In the genomic region with DNA sequence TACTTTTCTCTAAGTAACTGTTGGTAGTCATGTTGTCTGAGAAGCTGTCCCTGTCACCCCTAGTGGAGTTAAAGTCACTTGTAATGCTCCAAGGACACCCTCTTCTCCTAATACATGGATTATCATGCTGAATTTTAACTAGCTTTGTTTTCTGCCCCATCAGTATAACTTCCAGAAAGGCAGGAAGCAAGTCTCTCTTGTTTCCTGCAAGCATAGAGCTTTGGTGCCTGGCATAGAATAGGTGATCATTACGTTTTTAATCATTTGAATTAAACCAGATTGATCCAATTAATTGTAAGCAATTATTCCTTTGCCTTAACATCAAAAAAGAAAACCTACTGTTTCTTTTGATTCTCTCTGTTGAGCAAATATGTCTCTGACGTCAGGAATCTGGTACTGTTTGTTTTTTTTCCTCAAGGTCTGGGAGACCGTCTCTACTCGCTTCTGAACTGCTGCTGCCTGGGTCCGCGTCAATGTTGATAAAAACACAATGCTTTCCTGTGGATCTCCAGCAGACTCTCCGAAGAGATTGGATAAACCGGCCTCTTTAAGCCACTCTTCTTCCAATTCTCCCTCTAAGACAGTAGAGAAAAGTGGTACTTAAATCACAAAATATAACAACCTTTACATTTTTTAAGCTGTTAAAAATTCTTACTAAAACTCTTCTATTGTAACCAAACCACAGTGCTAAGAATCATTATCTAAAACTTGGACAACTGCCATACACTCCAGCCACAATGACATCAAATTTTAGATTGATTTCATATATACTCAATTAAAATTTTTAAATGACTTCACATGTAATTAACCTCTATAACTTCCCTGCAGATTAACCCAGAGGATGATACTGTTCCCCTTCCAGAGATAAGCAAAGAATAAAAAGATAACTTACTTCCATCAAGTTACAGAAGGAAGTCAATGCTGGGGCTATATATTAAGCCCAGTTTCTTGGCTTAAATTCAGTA, we compare ENCODE assay signal across 12 cellular contexts.
A peak's percentile ranks its signal among the peaks of the same experiment; 100 is the strongest.
DNase-seq lines count a peak whose midpoint lies in the region; ATAC-seq and TF ChIP-seq lines count a peak whose summit lies in the region.
"Had no signal": no experiment of that assay in that cellular context is flagged by ENCODE, and none has a peak within 500 bp of the region (broad histone marks: within the 10 kb centered on the region; RNA-seq: fewer than 3 reads in every experiment).

No MANE protein-coding gene starts in this region.

- peaks cover 4% of the 10 kb centered on the region for H3K36me3 Mint-ChIP-seq in chondrocyte (ENCODE audit: low read depth)

- H3K18ac ChIP-seq in mesenchymal stem cell (ENCODE audit: low read depth in 1 of 2, low read length in 2 of 2) = peak overlapping the region in 1 of 2 experiments; percentile 21

- no peak overlapping the region for H3K23ac ChIP-seq in mesenchymal stem cell (ENCODE audit: low read length in 2 of 2)

- peak; percentile 51 for ATAC-seq in Right ventricle myocardium superior (ENCODE audit: poor library complexity)

- no peak overlapping the region for H3K4me3 ChIP-seq in mesenchymal stem cell (ENCODE audit: insufficient read depth in 1 of 2, low read depth in 1 of 2, low read length in 2 of 2)
- H3K4me3 ChIP-seq: GM23248 had no signal

- H3K14ac ChIP-seq in mesenchymal stem cell (ENCODE audit: low read length in 2 of 2) = no peak overlapping the region

- H3K27me3 ChIP-seq in mesenchymal stem cell (ENCODE audit: control insufficient read depth in 1 of 2, insufficient read depth in 1 of 2, low read length in 2 of 2) = no peaks in the 10 kb centered on the region

- no peak overlapping the region for H2BK5ac ChIP-seq in mesenchymal stem cell (ENCODE audit: low read depth, low read length, poor library complexity, severe bottlenecking)

- H4K8ac ChIP-seq in mesenchymal stem cell (ENCODE audit: low read length) = peak overlapping the region; percentile 80

- H3K4me3 Mint-ChIP-seq in chondrocyte (ENCODE audit: unreplicated experiment) = no peak overlapping the region

- no peaks in the 10 kb centered on the region for H3K9me3 Mint-ChIP-seq in chondrocyte (ENCODE audit: low read depth)

- H3K4ac ChIP-seq in mesenchymal stem cell (ENCODE audit: low read depth in 1 of 2, low read length in 2 of 2) = no peak overlapping the region

- intact Hi-C loops in Right ventricle myocardium superior (cut with DNase I) (no loop called here), cardiac septum (cut with DNase I) (no loop called here)

- H3K36me3 ChIP-seq in mesenchymal stem cell (ENCODE audit: control insufficient read depth in 1 of 2, insufficient read depth in 2 of 2, low read depth in 1 of 2, low read length in 2 of 2) = peaks cover 10 to 52% of the 10 kb centered on the region in 2 experiments

- TF ChIP-seq CTCF in chondrocyte (IDR thresholded peaks at IDR 0.05) = no peak

- no peak overlapping the region for H2BK12ac ChIP-seq in mesenchymal stem cell (ENCODE audit: low read length in 2 of 2)

- H2BK120ac ChIP-seq in mesenchymal stem cell (ENCODE audit: low read depth, low read length) = no peak overlapping the region

- H3K79me1 ChIP-seq in mesenchymal stem cell (replicated peaks; ENCODE audit: low read length, poor library complexity, severe bottlenecking) = peaks cover 7% of the 10 kb centered on the region

- H3K9me3 ChIP-seq in mesenchymal stem cell (ENCODE audit: control insufficient read depth, low read length) = no peaks in the 10 kb centered on the region

- H2BK15ac ChIP-seq in mesenchymal stem cell (ENCODE audit: low read depth, poor library complexity, severe bottlenecking) = no peak overlapping the region

- no peak overlapping the region for H2AFZ ChIP-seq in mesenchymal stem cell (ENCODE audit: low read depth, low read length)
- H2AFZ ChIP-seq: GM23248 had no signal

- peak overlapping the region; percentile 47 for H3K4me2 ChIP-seq in mesenchymal stem cell (ENCODE audit: low read length, poor library complexity, severe bottlenecking)

- peak overlapping the region; percentile 89 for H3K27ac ChIP-seq in mesenchymal stem cell (ENCODE audit: low read length, poor library complexity, severe bottlenecking)
- H3K27ac ChIP-seq: GM23248 had no signal

- peak overlapping the region; percentile 77 for H2AK5ac ChIP-seq in mesenchymal stem cell (ENCODE audit: low read length, severe bottlenecking)

- no peak overlapping the region for H4K91ac ChIP-seq in mesenchymal stem cell (ENCODE audit: low read length)

- no peak overlapping the region for H3K9ac ChIP-seq in mesenchymal stem cell (ENCODE audit: low read length)
- H3K9ac ChIP-seq: GM23248 had no signal

- H3K4me1 ChIP-seq in mesenchymal stem cell (ENCODE audit: control insufficient read depth, insufficient read depth, low read depth, low read length) = peaks cover 2% of the 10 kb centered on the region

- no peaks in the 10 kb centered on the region for H3K27me3 Mint-ChIP-seq in chondrocyte (ENCODE audit: low read depth)

- H3K4me1 Mint-ChIP-seq in chondrocyte (ENCODE audit: low read depth) = peaks cover 51% of the 10 kb centered on the region

- 47% methylated on average over 5 of the region's 8 CpGs for WGBS in mesenchymal stem cell

- DNase-seq in Right ventricle myocardium superior = no peak
- DNase-seq in cardiac septum (ENCODE audit: low spot score) = no peak
- DNase-seq in chondrocyte (ENCODE audit: low spot score) = no peak
- peak; percentile 75 for DNase-seq in mesenchymal stem cell
- DNase-seq in NOMO-1 treated with DMSO at 0.1 percent for 48 hours (lab: John Stamatoyannopoulos, UW; ENCODE audit: unreplicated experiment) = no peak
- no peak for DNase-seq in RPMI8226
- DNase-seq in hippocampal formation (lab: John Stamatoyannopoulos, UW) = no peak
- no peak for DNase-seq in retina
- DNase-seq: ACHN, caudate nucleus, GM23248, NCI-H526 treated with DMSO at 0.1 percent for 48 hours had no signal

- H3K27ac Mint-ChIP-seq in chondrocyte (ENCODE audit: unreplicated experiment) = peak overlapping the region; percentile 39
